17 cellular contexts compared by ENCODE assay signal in genomic region chr2:126413079-126413478, GRCh38.
DNase-seq lines count a peak whose midpoint lies in the region; ATAC-seq and TF ChIP-seq lines count a peak whose summit lies in the region.
"Had no signal": no experiment of that assay in that cellular context is flagged by ENCODE, and none has a peak within 500 bp of the region (broad histone marks: within the 10 kb centered on the region; RNA-seq: fewer than 3 reads in every experiment).

No MANE protein-coding gene starts in this region.

- peaks cover 2% of the 10 kb centered on the region for H3K36me3 Mint-ChIP-seq in T-helper 17 cell (ENCODE audit: low read depth)

- TF ChIP-seq CTCF in DND-41 (IDR thresholded peaks at IDR 0.05; ENCODE audit: borderline replicate concordance, extremely low read depth, low read length, poor library complexity, severe bottlenecking) = no peak

- H4K20me1 ChIP-seq in DND-41 (ENCODE audit: insufficient read depth, low read length) = no peaks in the 10 kb centered on the region

- H3K79me2 ChIP-seq in DND-41 (ENCODE audit: insufficient read depth, low read length) = no peaks in the 10 kb centered on the region

- H3K9ac ChIP-seq in DND-41 (ENCODE audit: low read depth, low read length) = no peak overlapping the region
- H3K9ac ChIP-seq: SK-N-SH had no signal

- no peaks in the 10 kb centered on the region for H3K36me3 ChIP-seq in DND-41 (ENCODE audit: insufficient read depth, low read length)
- H3K36me3 ChIP-seq: tibial nerve had no signal

- H3K27me3 ChIP-seq in DND-41 (ENCODE audit: insufficient read depth, low read length, poor library complexity) = no peaks in the 10 kb centered on the region
- H3K27me3 ChIP-seq: tibial nerve had no signal

- H3K4me3 Mint-ChIP-seq in T-helper 17 cell = no peak overlapping the region

- peaks cover 14% of the 10 kb centered on the region for H3K27me3 Mint-ChIP-seq in T-helper 17 cell

- H3K27ac ChIP-seq in DND-41 (ENCODE audit: low read length) (no peak overlapping the region), caudate nucleus (ENCODE audit: low read depth, low read length) (no peak overlapping the region)
- H3K27ac ChIP-seq: tibial nerve had no signal

- H3K4me2 ChIP-seq in DND-41 (ENCODE audit: insufficient read depth, low read length) = no peak overlapping the region
- H3K4me2 ChIP-seq: SK-N-SH had no signal

- peak; percentile 55; the same call in 1 of the 3 replicates for ATAC-seq in DND-41 (ENCODE audit: insufficient read depth, low read depth)
- peak; percentile 78 for ATAC-seq in GM18870 (IDR thresholded peaks at IDR 0.05; ENCODE audit: unreplicated experiment)
- ATAC-seq in HG02852 (IDR thresholded peaks at IDR 0.05; ENCODE audit: unreplicated experiment) = peak; percentile 88
- ATAC-seq in T-helper 17 cell = peak; percentile 40
- ATAC-seq in HG03039 (IDR thresholded peaks at IDR 0.05; ENCODE audit: unreplicated experiment) = no peak
- ATAC-seq: HCT116, PC-3, right cardiac atrium had no signal

- peak overlapping the region; percentile 1 for H3K27ac Mint-ChIP-seq in T-helper 17 cell

- DNase-seq in DND-41 (no peak), T-helper 17 cell (no peak), caudate nucleus (lab: John Stamatoyannopoulos, UW) (no peak), NCI-H69 (lab: John Stamatoyannopoulos, UW) (no peak), SKM-1 (lab: John Stamatoyannopoulos, UW; ENCODE audit: unreplicated experiment) (no peak)
- DNase-seq: activated CD8-positive, alpha-beta memory T cell treated with anti-CD3 and anti-CD28 coated beads, Interleukin-2, amount 50 U/mL, for 4 hours; anterior cingulate cortex; DMS153; PC-3; right cardiac atrium; SK-N-SH; stimulated activated CD4-positive, alpha-beta T cell treated with anti-CD3 and anti-CD28 coated beads, Interleukin-1b, Interleukin-23, amount 100 ng/mL, for 48 hours had no signal

- H3K9me3 ChIP-seq in DND-41 (ENCODE audit: insufficient read depth, low read length, severe bottlenecking) (no peaks in the 10 kb centered on the region), T-helper 17 cell (ENCODE audit: control insufficient read depth, low read length, poor library complexity, severe bottlenecking) (no peaks in the 10 kb centered on the region)

- no peak overlapping the region for H2AFZ ChIP-seq in DND-41 (ENCODE audit: low read depth, low read length)

- peaks cover 5% of the 10 kb centered on the region for H3K4me1 Mint-ChIP-seq in T-helper 17 cell

- no peaks in the 10 kb centered on the region for H3K4me1 ChIP-seq in DND-41 (ENCODE audit: insufficient read depth, low read length)
- H3K4me1 ChIP-seq: tibial nerve had no signal

- no peak overlapping the region for H3K4me3 ChIP-seq in DND-41 (ENCODE audit: low read depth in 1 of 2, low read length in 2 of 2)
- H3K4me3 ChIP-seq: tibial nerve had no signal
